8 cellular contexts compared by ENCODE assay signal in genomic region chr19:18414504-18415176, GRCh38. TPM values are rescaled to one million over a fixed set of nuclear protein-coding genes. Genes with fewer than 3 reads are reported as not detected.
A peak's percentile ranks its signal among the peaks of the same experiment; 100 is the strongest.
DNase-seq lines count a peak whose midpoint lies in the region; ATAC-seq and TF ChIP-seq lines count a peak whose summit lies in the region.

No MANE protein-coding gene starts in this region.

- no peaks in the 10 kb centered on the region for H3K9me3 ChIP-seq in CD8-positive, alpha-beta memory T cell (ENCODE audit: low read length)
- no peaks in the 10 kb centered on the region for H3K9me3 ChIP-seq in neutrophil

- H3K27ac Mint-ChIP-seq in CD8-positive, alpha-beta memory T cell = peak overlapping the region; percentile 31 to 96 (median 77)

- peak overlapping the region; percentile 83 for H3K27ac ChIP-seq in CD8-positive, alpha-beta memory T cell (ENCODE audit: low read depth, low read length)
- peak overlapping the region; percentile 59 for H3K27ac ChIP-seq in neutrophil

- H3K4me1 Mint-ChIP-seq in CD8-positive, alpha-beta memory T cell = peaks cover 40 to 55% (median 54%) of the 10 kb centered on the region in 3 donors

- peak in 1 of 5 donors; percentile 51 for DNase-seq in CD8-positive, alpha-beta memory T cell
- DNase-seq in M059J (ENCODE audit: low read depth) (peak; percentile 76), cerebellar cortex (ENCODE audit: low spot score) (peak; percentile 60), HPDE6-E6E7 (ENCODE audit: extremely low spot score) (no peak), T-helper 9 cell (no peak), NCI-H2029 treated with DMSO at 0.1 percent for 48 hours (lab: John Stamatoyannopoulos, UW) (no peak)

- H3K27me3 Mint-ChIP-seq in CD8-positive, alpha-beta memory T cell = peaks cover 0 to 4% of the 10 kb centered on the region in 2 donors

- H3K9me3 Mint-ChIP-seq in CD8-positive, alpha-beta memory T cell = no peaks in the 10 kb centered on the region

- peaks cover 50% of the 10 kb centered on the region for H3K4me1 ChIP-seq in CD8-positive, alpha-beta memory T cell (ENCODE audit: insufficient read depth, low read length)
- peaks cover 46 to 48% of the 10 kb centered on the region in 2 experiments for H3K4me1 ChIP-seq in neutrophil (ENCODE audit: control insufficient read depth in 1 of 2, insufficient read depth in 1 of 2, low read depth in 1 of 2, low read length in 1 of 2)

- no peaks in the 10 kb centered on the region for H3K36me3 Mint-ChIP-seq in CD8-positive, alpha-beta memory T cell

- no peaks in the 10 kb centered on the region for H3K36me3 ChIP-seq in CD8-positive, alpha-beta memory T cell (ENCODE audit: insufficient read depth, low read length)
- H3K36me3 ChIP-seq in neutrophil = no peaks in the 10 kb centered on the region

- H3K27me3 ChIP-seq in CD8-positive, alpha-beta memory T cell (ENCODE audit: insufficient read depth, low read length, poor library complexity, severe bottlenecking) = peaks cover 4% of the 10 kb centered on the region
- H3K27me3 ChIP-seq in neutrophil = peaks cover 84% of the 10 kb centered on the region

- no peak for ATAC-seq in HG02642 (IDR thresholded peaks at IDR 0.05; ENCODE audit: poor library complexity, unreplicated experiment)

- H3K4me3 ChIP-seq in CD8-positive, alpha-beta memory T cell (ENCODE audit: low read length) = no peak overlapping the region
- no peak overlapping the region for H3K4me3 ChIP-seq in neutrophil (ENCODE audit: low read depth in 1 of 2, low read length in 1 of 2)

- H3K4me3 Mint-ChIP-seq in CD8-positive, alpha-beta memory T cell = peak overlapping the region; percentile 42 to 79 (median 59)

- POLR2A ChIA-PET in CD8-positive, alpha-beta memory T cell (lab: Charles Lee) = interaction anchor here (1.0 to 8.3 kb wide), 2 partner anchors 13 to 135 kb away, joined by 3 to 97 read pairs; partner anchors contain the start of gene JUND

- CTCF ChIA-PET in CD8-positive, alpha-beta memory T cell (lab: Charles Lee) = interaction anchor here (0.6 to 10.5 kb wide), 8 partner anchors 18 to 301 kb away, joined by 3 to 100 read pairs (median 3); partner anchors contain the start of gene JUND

- TF ChIP-seq CTCF in neutrophil (IDR thresholded peaks at IDR 0.05) = no peak

RNA-seq across cellular contexts. Expression of gene SSBP4, which starts 4.6 kb away (rescaled TPM):
- total RNA-seq in CD8-positive, alpha-beta memory T cell = 100 to 1,000 TPM; 111 to 131 TPM
- 108 TPM for polyA plus RNA-seq in CD8-positive, alpha-beta memory T cell
- total RNA-seq in M059J (2014; rRNA removed; shearing (Covaris generic)) = 55.3 and 61.9 TPM in 2 replicates

RNA-seq across cellular contexts. Expression of gene LRRC25, which starts 17.2 kb away (rescaled TPM):
- total RNA-seq in CD8-positive, alpha-beta memory T cell = under 1 TPM; 0.26 to 0.31 TPM
- not detected for polyA plus RNA-seq in CD8-positive, alpha-beta memory T cell
- total RNA-seq in M059J (2014; rRNA removed; shearing (Covaris generic)) = not detected in 2 replicates

RNA-seq across cellular contexts. Expression of gene ISYNA1, which starts 23.3 kb away (rescaled TPM):
- total RNA-seq in CD8-positive, alpha-beta memory T cell = 10 to 100 TPM; 18.2 to 20.3 TPM
- polyA plus RNA-seq in CD8-positive, alpha-beta memory T cell = 33.2 TPM
- total RNA-seq in M059J (2014; rRNA removed; shearing (Covaris generic)) = 6.2 and 8.9 TPM in 2 replicates

RNA-seq across cellular contexts. Expression of gene GDF15, which starts 28.7 kb away (rescaled TPM):
- under 1 TPM; 0.28 to 0.29 TPM for total RNA-seq in CD8-positive, alpha-beta memory T cell
- polyA plus RNA-seq in CD8-positive, alpha-beta memory T cell = not detected
- total RNA-seq in M059J (2014; rRNA removed; shearing (Covaris generic)) = 3.3 and 5.4 TPM in 2 replicates

Comparison
In these comparisons a context has a peak if more than half of its experiments do, and no peak if none do; other contexts are left out.
1. DNase-seq: peak in M059J (single experiment) and cerebellar cortex (single experiment); none in HPDE6-E6E7 (single experiment), T-helper 9 cell (single experiment) and NCI-H2029 treated with DMSO at 0.1 percent for 48 hours (single experiment).